ENCODE assay signal across 14 cellular contexts in the genomic region with DNA sequence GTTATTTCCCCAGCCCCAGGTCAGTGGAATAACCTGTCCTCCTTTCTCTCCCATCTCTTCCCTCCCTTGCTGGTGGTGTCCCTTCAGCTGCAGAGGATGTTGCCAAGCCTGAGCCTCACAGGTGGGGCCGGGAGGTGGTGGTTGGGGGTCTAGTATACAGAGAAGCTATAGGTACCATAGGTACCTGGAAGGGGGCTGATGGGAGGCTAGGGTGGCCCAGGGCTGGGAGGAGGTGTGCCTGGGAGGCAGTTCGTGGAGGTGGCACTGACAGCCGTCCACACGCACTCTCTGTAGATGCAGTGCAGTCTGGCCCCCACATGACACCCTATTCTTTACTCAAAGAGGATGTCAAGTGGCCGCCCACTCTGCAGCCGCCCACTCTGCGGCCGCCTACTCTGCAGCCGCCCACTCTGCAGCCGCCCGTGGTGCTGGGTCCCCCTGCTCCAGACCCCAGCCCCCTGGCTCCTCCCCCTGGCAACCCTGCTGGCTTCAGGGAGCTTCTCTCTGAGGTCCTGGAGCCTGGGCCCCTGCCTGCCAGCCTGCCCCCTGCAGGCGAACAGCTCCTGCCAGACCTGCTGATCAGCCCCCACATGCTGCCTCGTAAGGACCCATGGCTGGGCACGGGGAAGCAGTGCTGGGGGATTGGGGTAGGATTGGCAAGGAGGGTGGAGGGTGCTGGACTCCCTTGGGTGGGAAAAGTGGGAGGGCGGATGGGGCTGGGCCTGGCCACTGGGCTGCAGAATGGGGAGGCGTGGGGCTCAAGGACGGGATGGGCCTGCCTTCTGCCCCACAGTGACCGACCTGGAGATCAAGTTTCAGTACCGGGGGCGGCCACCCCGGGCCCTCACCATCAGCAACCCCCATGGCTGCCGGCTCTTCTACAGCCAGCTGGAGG. TPM values are rescaled to one million over a fixed set of nuclear protein-coding genes. Genes with fewer than 3 reads are reported as not detected.
DNase-seq lines count a peak whose midpoint lies in the region; ATAC-seq and TF ChIP-seq lines count a peak whose summit lies in the region.
"Had no signal": no experiment of that assay in that cellular context is flagged by ENCODE, and none has a peak within 500 bp of the region (broad histone marks: within the 10 kb centered on the region; RNA-seq: fewer than 3 reads in every experiment).

No MANE protein-coding gene starts in this region.

- no TSS peak for BruUV-seq in OCI-LY7 (replicated peaks; lab: Mats Ljungman, UMichigan)

- H2AFZ ChIP-seq in OCI-LY7 (ENCODE audit: low read length) (no peak overlapping the region), hepatocyte (no peak overlapping the region)

- H3K9me2 ChIP-seq in OCI-LY7 (ENCODE audit: insufficient read depth, low read length) (no peaks in the 10 kb centered on the region), hepatocyte (replicated peaks; ENCODE audit: insufficient read depth) (no peaks in the 10 kb centered on the region)

- H3K27ac ChIP-seq in 22Rv1: no peak overlapping the region
- H3K27ac ChIP-seq in OCI-LY7 (ENCODE audit: low read depth, low read length, poor library complexity, severe bottlenecking): no peak overlapping the region
- no peak overlapping the region for H3K27ac ChIP-seq in foreskin keratinocyte
- no peak overlapping the region for H3K27ac ChIP-seq in thyroid gland
- no peak overlapping the region for H3K27ac ChIP-seq in hepatocyte
- H3K27ac ChIP-seq: ovary, uterus had no signal

- peak; percentile 49 for TF ChIP-seq CTCF in 22Rv1 (IDR thresholded peaks at IDR 0.05)
- TF ChIP-seq CTCF in GM10266 (IDR thresholded peaks at IDR 0.05; ENCODE audit: control insufficient read depth, insufficient read depth, low read depth, missing control alignments): peak; percentile 45
- TF ChIP-seq CTCF in OCI-LY7 (conservative IDR thresholded peaks at IDR 0.05; ENCODE audit: low read length): peak; percentile 60
- TF ChIP-seq CTCF in foreskin keratinocyte (conservative IDR thresholded peaks at IDR 0.05): peak; percentile 29
- no peak for TF ChIP-seq CTCF in thyroid gland (IDR thresholded peaks at IDR 0.05)
- no peak for TF ChIP-seq CTCF in hepatocyte (IDR thresholded peaks at IDR 0.05; ENCODE audit: poor library complexity)

- no peak overlapping the region for H3K4me2 ChIP-seq in OCI-LY7 (ENCODE audit: low read length)
- no peak overlapping the region for H3K4me2 ChIP-seq in hepatocyte

- POLR2A ChIA-PET in OCI-LY7 (lab: Charles Lee): interaction anchor here (0.5 to 1.0 kb wide), 2 partner anchors 60 to 1007 kb away, joined by 3 read pairs; no protein-coding TSS in a partner anchor

- no peak for DNase-seq in GM10266 (ENCODE audit: extremely low spot score)
- DNase-seq in OCI-LY7 (ENCODE audit: low spot score): no peak
- no peak for DNase-seq in foreskin keratinocyte
- no peak for DNase-seq in thyroid gland
- no peak for DNase-seq in hepatocyte (ENCODE audit: low spot score)
- no peak for DNase-seq in activated effector memory CD4-positive, alpha-beta T cell treated with Interleukin-2 at 50 U/mL for 16 hours
- DNase-seq: activated CD4-positive, alpha-beta T cell treated with anti-CD3 and anti-CD28 coated beads, Interleukin-2, amount 50 U/mL, for 1 hour; kidney; NCI-H2107; ovary; uterus had no signal

- H3K79me2 ChIP-seq in OCI-LY7 (ENCODE audit: insufficient read depth, low read depth, low read length) (no peaks in the 10 kb centered on the region), hepatocyte (no peaks in the 10 kb centered on the region)

- WGBS in thyroid gland, 2 donors: 84 to 87% methylated on average over 10 to 18 of the region's 22 CpGs
- 84% methylated on average over 13 of the region's 22 CpGs for WGBS in hepatocyte (ENCODE audit: low lambda C conversion rate, missing lambda C conversion rate)

- CTCF ChIA-PET in OCI-LY7 (lab: Charles Lee; ENCODE audit: unreplicated experiment): no interaction called here

- H4K20me1 ChIP-seq in OCI-LY7 (ENCODE audit: insufficient read depth, low read length) (no peaks in the 10 kb centered on the region), hepatocyte (ENCODE audit: insufficient read depth, poor library complexity, severe bottlenecking) (no peaks in the 10 kb centered on the region)

- no peaks in the 10 kb centered on the region for H3K4me1 ChIP-seq in OCI-LY7 (ENCODE audit: insufficient read depth, low read length, poor library complexity, severe bottlenecking)
- H3K4me1 ChIP-seq in foreskin keratinocyte: no peaks in the 10 kb centered on the region
- no peaks in the 10 kb centered on the region for H3K4me1 ChIP-seq in thyroid gland
- H3K4me1 ChIP-seq in hepatocyte (ENCODE audit: insufficient read depth): no peaks in the 10 kb centered on the region
- H3K4me1 ChIP-seq: uterus had no signal

- H3K27me3 ChIP-seq in foreskin keratinocyte: no peaks in the 10 kb centered on the region
- no peaks in the 10 kb centered on the region for H3K27me3 ChIP-seq in thyroid gland
- no peaks in the 10 kb centered on the region for H3K27me3 ChIP-seq in hepatocyte
- H3K27me3 ChIP-seq: ovary, uterus had no signal

- H3K4me3 ChIP-seq in OCI-LY7 (ENCODE audit: low read depth, low read length, poor library complexity, severe bottlenecking): no peak overlapping the region
- H3K4me3 ChIP-seq in thyroid gland (replicated peaks in 1 of 3): no peak overlapping the region
- H3K4me3 ChIP-seq in hepatocyte: no peak overlapping the region
- H3K4me3 ChIP-seq: ovary, uterus had no signal

- intact Hi-C loops in OCI-LY7 (cut with micrococcal nuclease; ENCODE audit: unreplicated experiment): no loop called here
- intact Hi-C loops in thyroid gland (cut with DNase I): no loop called here

- TF ChIP-seq POLR2A in thyroid gland (IDR thresholded peaks at IDR 0.05): no peak

- H3K9me3 ChIP-seq in OCI-LY7 (ENCODE audit: low read length) (no peaks in the 10 kb centered on the region), thyroid gland (no peaks in the 10 kb centered on the region), hepatocyte (ENCODE audit: low read depth) (no peaks in the 10 kb centered on the region)
- H3K9me3 ChIP-seq: ovary, uterus had no signal

- H3K36me3 ChIP-seq in OCI-LY7 (ENCODE audit: insufficient read depth, low read length): peaks cover 27% of the 10 kb centered on the region
- no peaks in the 10 kb centered on the region for H3K36me3 ChIP-seq in thyroid gland
- no peaks in the 10 kb centered on the region for H3K36me3 ChIP-seq in hepatocyte (replicated peaks; ENCODE audit: insufficient read depth, low read depth)
- H3K36me3 ChIP-seq: ovary, uterus had no signal

- ATAC-seq in foreskin keratinocyte (peak; percentile 14), GM21360 (IDR thresholded peaks at IDR 0.05; ENCODE audit: unreplicated experiment) (no peak)

RNA-seq across cellular contexts. Expression of a gene that starts 9.5 kb away (rescaled TPM):
- total RNA-seq in OCI-LY7 (2014; rRNA removed; shearing (Covaris generic)): 3.9 and 8.2 TPM in 2 replicates
- total RNA-seq in OCI-LY7 (2022): 15.8 and 21.9 TPM in 2 replicates
- 0.81 and 1.1 TPM in 2 replicates for total RNA-seq in foreskin keratinocyte
- polyA plus RNA-seq in foreskin keratinocyte: 0.71 and 0.74 TPM in 2 replicates
- 1 to 10 TPM; 3.7 to 6.0 (median 4.9) TPM for total RNA-seq in thyroid gland
- total RNA-seq in hepatocyte: 0.44 and 0.73 TPM in 2 replicates
- 0.55 TPM in 1 of 2 replicates, not detected in the other for polyA plus RNA-seq in hepatocyte

RNA-seq across cellular contexts. Expression of a gene that starts 36.7 kb away (rescaled TPM):
- 0.90 and 2.3 TPM in 2 replicates for total RNA-seq in OCI-LY7 (2014; rRNA removed; shearing (Covaris generic))
- total RNA-seq in OCI-LY7 (2022) (1.4 TPM in 2 replicates), foreskin keratinocyte (0.03 TPM in 1 of 2 replicates, not detected in the other), thyroid gland (under 1 TPM; 0.27 to 0.93 (median 0.61) TPM), hepatocyte (0.20 and 0.40 TPM in 2 replicates)
- polyA plus RNA-seq in foreskin keratinocyte (0.03 TPM in 2 replicates), hepatocyte (2.4 and 3.3 TPM in 2 replicates)
- polyA plus RNA-seq: CD8-positive, alpha-beta memory T cell had no signal

Comparison
In these comparisons a context has a peak if more than half of its experiments do, and no peak if none do; other contexts are left out.
1. CTCF ChIP-seq: peak in 22Rv1 (single experiment), GM10266 (single experiment), OCI-LY7 (single experiment) and foreskin keratinocyte (single experiment); none in thyroid gland (0 of 6) and hepatocyte (single experiment).